Comparison of ENCODE assay signal across 21 cellular contexts in the genomic region with DNA sequence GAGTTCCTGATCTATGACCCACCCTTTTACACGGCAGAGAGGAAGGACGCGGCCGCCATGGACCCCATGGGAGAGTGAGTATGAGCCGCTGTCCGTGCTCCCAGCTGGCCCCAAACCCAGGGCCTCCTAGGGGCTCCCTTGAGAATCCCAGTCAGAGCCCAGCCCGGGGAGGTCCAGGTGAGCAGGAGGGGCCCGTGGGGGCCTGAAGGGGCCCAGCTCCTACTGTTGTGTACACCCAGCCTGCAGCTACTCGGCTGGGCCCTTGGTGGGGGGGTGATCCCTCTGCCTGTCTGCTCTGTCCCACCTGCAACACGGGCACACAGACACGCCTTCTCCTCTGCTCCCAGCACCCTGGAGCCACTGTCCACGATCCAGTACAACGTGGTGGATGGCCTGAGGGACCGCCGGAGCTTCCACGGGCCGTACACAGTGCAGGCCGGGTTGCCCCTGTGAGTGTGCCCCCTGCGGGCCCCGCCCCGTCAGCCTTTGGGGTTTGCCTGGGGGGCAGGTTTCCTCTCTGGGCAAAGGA. TPM values are rescaled to one million over a fixed set of nuclear protein-coding genes. Genes with fewer than 3 reads are reported as not detected.
DNase-seq lines count a peak whose midpoint lies in the region; ATAC-seq and TF ChIP-seq lines count a peak whose summit lies in the region.
"Had no signal": no experiment of that assay in that cellular context is flagged by ENCODE, and none has a peak within 500 bp of the region (broad histone marks: within the 10 kb centered on the region; RNA-seq: fewer than 3 reads in every experiment).

No MANE protein-coding gene starts in this region.

- peak overlapping the region; percentile 32 for H2AFZ ChIP-seq in IMR-90 (replicated peaks; ENCODE audit: low read length, poor library complexity)

- H3K4me1 ChIP-seq in IMR-90 (ENCODE audit: control insufficient read depth, insufficient read depth, low read length) (no peaks in the 10 kb centered on the region), left lung (no peaks in the 10 kb centered on the region), suprapubic skin (no peaks in the 10 kb centered on the region)
- H3K4me1 ChIP-seq: foreskin keratinocyte, thyroid gland had no signal

- no peaks in the 10 kb centered on the region for H3K9me1 ChIP-seq in IMR-90 (ENCODE audit: insufficient read depth, low read length)

- H3K9me3 Mint-ChIP-seq in activated CD8-positive, alpha-beta memory T cell treated with anti-CD3 and anti-CD28 coated beads, Interleukin-2, amount 10 ng/mL, durations not matched to agents 7 days and 5 days (ENCODE audit: low read depth): peaks cover 11% of the 10 kb centered on the region

- TF ChIP-seq CTCF in IMR-90 (conservative IDR thresholded peaks at IDR 0.05; ENCODE audit: low read depth, low read length): no peak
- no peak for TF ChIP-seq CTCF in left lung (IDR thresholded peaks at IDR 0.05)
- TF ChIP-seq CTCF in suprapubic skin (IDR thresholded peaks at IDR 0.05): no peak

- peak; percentile 40 for DNase-seq in activated CD8-positive, alpha-beta memory T cell treated with anti-CD3 and anti-CD28 coated beads, Interleukin-2, amount 50 U/mL, for 48 hours
- no peak for DNase-seq in activated CD8-positive, alpha-beta memory T cell treated with anti-CD3 and anti-CD28 coated beads, Interleukin-2, amount 10 ng/mL, durations not matched to agents 7 days and 5 days
- DNase-seq in IMR-90: no peak
- peak; percentile 16 to 65 for DNase-seq in left lung
- DNase-seq in suprapubic skin (ENCODE audit: low spot score in 2 of 2): peak; percentile 60 to 61
- DNase-seq in NK-92 treated with Interleukin-12 subunit alpha and Interleukin-12 subunit beta, amount 100 ng/mL, for 24 hours (lab: John Stamatoyannopoulos, UW): no peak
- no peak for DNase-seq in inferior parietal cortex (ENCODE audit: extremely low spot score)
- DNase-seq: activated CD4-positive, alpha-beta memory T cell treated with anti-CD3 and anti-CD28 coated beads, Interleukin-2, amount 10 ng/mL, durations not matched to agents 7 days and 5 days; C1 segment of cervical spinal cord; cortex of kidney; foreskin keratinocyte; midbrain; NCI-H1417 treated with DMSO at 0.1 percent for 48 hours; NCI-H524 treated with DMSO at 0.1 percent for 48 hours; thyroid gland had no signal

- no peak overlapping the region for H2BK15ac ChIP-seq in IMR-90 (ENCODE audit: low read depth, low read length)

- H3K27me3 ChIP-seq in IMR-90 (ENCODE audit: control insufficient read depth, insufficient read depth, low read length) (no peaks in the 10 kb centered on the region), left lung (peaks cover 0 to 25% of the 10 kb centered on the region in 2 donors), suprapubic skin (peaks cover 38% of the 10 kb centered on the region)
- H3K27me3 ChIP-seq: foreskin keratinocyte, thyroid gland had no signal

- ATAC-seq in activated CD8-positive, alpha-beta memory T cell treated with anti-CD3 and anti-CD28 coated beads, Interleukin-2, amount 10 ng/mL, durations not matched to agents 7 days and 5 days: no peak
- ATAC-seq in IMR-90 (ENCODE audit: low read depth): no peak
- ATAC-seq in left lung: no peak
- ATAC-seq in GM21786 (IDR thresholded peaks at IDR 0.05; ENCODE audit: unreplicated experiment): no peak
- ATAC-seq: foreskin keratinocyte; stimulated activated memory B cell treated with anti-CD40 and anti-IgM and Interleukin-4, amounts not matched to agents 10 μg/mL and 1 μg/mL and 100 μg/mL, for 72 hours; T-cell had no signal

- no peak overlapping the region for H2BK120ac ChIP-seq in IMR-90 (ENCODE audit: low read depth, low read length)

- CTCF ChIA-PET in activated CD8-positive, alpha-beta memory T cell treated with anti-CD3 and anti-CD28 coated beads, Interleukin-2, amount 10 ng/mL, durations not matched to agents 7 days and 5 days (lab: Charles Lee): interaction anchor here (1.7 kb wide), 1 partner anchor 31 kb away, joined by 4 read pairs; no protein-coding TSS in a partner anchor
- CTCF ChIA-PET in IMR-90 (lab: Yijun Ruan, JAX): no interaction called here

- no peak for TF ChIP-seq POLR2A in IMR-90 (IDR thresholded peaks at IDR 0.05; ENCODE audit: low read depth, low read length)
- TF ChIP-seq POLR2A in suprapubic skin (IDR thresholded peaks at IDR 0.05): no peak

- H3K27ac ChIP-seq in IMR-90 (ENCODE audit: insufficient read depth, low read length): no peak overlapping the region
- H3K27ac ChIP-seq in left lung: no peak overlapping the region
- H3K27ac ChIP-seq in suprapubic skin: no peak overlapping the region
- H3K27ac ChIP-seq: foreskin keratinocyte, thyroid gland had no signal

- no peak overlapping the region for H3K27ac Mint-ChIP-seq in activated CD8-positive, alpha-beta memory T cell treated with anti-CD3 and anti-CD28 coated beads, Interleukin-2, amount 10 ng/mL, durations not matched to agents 7 days and 5 days
- H3K27ac Mint-ChIP-seq: activated CD4-positive, alpha-beta memory T cell treated with anti-CD3 and anti-CD28 coated beads, Interleukin-2, amount 10 ng/mL, durations not matched to agents 7 days and 5 days; stimulated activated memory B cell treated with anti-CD40 and anti-IgM and Interleukin-4, amounts not matched to agents 10 μg/mL and 1 μg/mL and 100 μg/mL, for 72 hours had no signal

- WGBS in IMR-90 (ENCODE audit: extremely low coverage in 2 of 2, insufficient read length in 1 of 2), 2 experiments: 69% methylated on average over 5 of the region's 21 CpGs; no CpG with 5 or more reads in 1 of the 2 experiments
- WGBS in suprapubic skin: no CpG with 5 or more reads among the region's 21 CpGs

- H3K4me3 Mint-ChIP-seq in activated CD8-positive, alpha-beta memory T cell treated with anti-CD3 and anti-CD28 coated beads, Interleukin-2, amount 10 ng/mL, durations not matched to agents 7 days and 5 days: no peak overlapping the region
- H3K4me3 Mint-ChIP-seq: activated CD4-positive, alpha-beta memory T cell treated with anti-CD3 and anti-CD28 coated beads, Interleukin-2, amount 10 ng/mL, durations not matched to agents 7 days and 5 days; activated naive CD8-positive, alpha-beta T cell treated with anti-CD3 and anti-CD28 coated beads, Interleukin-2, amount 10 ng/mL, durations not matched to agents 7 days and 5 days; stimulated activated memory B cell treated with anti-CD40 and anti-IgM and Interleukin-4, amounts not matched to agents 10 μg/mL and 1 μg/mL and 100 μg/mL, for 72 hours; T-cell had no signal

- intact Hi-C loops in IMR-90 (cut with micrococcal nuclease) (no loop called here), left lung (cut with DNase I) (no loop called here)

- no peaks in the 10 kb centered on the region for H4K20me1 ChIP-seq in IMR-90 (ENCODE audit: insufficient read depth, low read length)

- no peak overlapping the region for H3K18ac ChIP-seq in IMR-90 (ENCODE audit: low read depth, low read length)

- H3K23ac ChIP-seq in IMR-90 (ENCODE audit: low read depth, low read length): no peak overlapping the region

- H4K5ac ChIP-seq in IMR-90 (ENCODE audit: low read depth, low read length): no peak overlapping the region

- H4K8ac ChIP-seq in IMR-90 (ENCODE audit: low read depth in 2 of 2, low read length in 2 of 2): no peak overlapping the region

- no peak for TF ChIP-seq RAD21 in IMR-90 (IDR thresholded peaks at IDR 0.05; ENCODE audit: low read length)

- no peak overlapping the region for H2BK5ac ChIP-seq in IMR-90 (ENCODE audit: low read depth, low read length, poor library complexity, severe bottlenecking)

- in situ Hi-C loops in IMR-90 (cut with MboI; ENCODE audit: low sequenced_read_pairs): no loop called here

- no peaks in the 10 kb centered on the region for H3K4me1 Mint-ChIP-seq in activated CD8-positive, alpha-beta memory T cell treated with anti-CD3 and anti-CD28 coated beads, Interleukin-2, amount 10 ng/mL, durations not matched to agents 7 days and 5 days
- H3K4me1 Mint-ChIP-seq: activated CD4-positive, alpha-beta memory T cell treated with anti-CD3 and anti-CD28 coated beads, Interleukin-2, amount 10 ng/mL, durations not matched to agents 7 days and 5 days; activated naive CD8-positive, alpha-beta T cell treated with anti-CD3 and anti-CD28 coated beads, Interleukin-2, amount 10 ng/mL, durations not matched to agents 7 days and 5 days; T-cell had no signal

- H3K56ac ChIP-seq in IMR-90 (ENCODE audit: extremely low read depth, insufficient read depth, low read length): no peak overlapping the region

- BruUV-seq in IMR-90 (replicated peaks; lab: Mats Ljungman, UMichigan): no TSS peak

- H3K36me3 ChIP-seq in IMR-90 (ENCODE audit: control insufficient read depth, insufficient read depth, low read length) (no peaks in the 10 kb centered on the region), left lung (peaks cover 0 to 57% of the 10 kb centered on the region in 2 donors), suprapubic skin (no peaks in the 10 kb centered on the region)
- H3K36me3 ChIP-seq: thyroid gland had no signal

- H3K27me3 Mint-ChIP-seq in activated CD8-positive, alpha-beta memory T cell treated with anti-CD3 and anti-CD28 coated beads, Interleukin-2, amount 10 ng/mL, durations not matched to agents 7 days and 5 days: no peaks in the 10 kb centered on the region
- H3K27me3 Mint-ChIP-seq: activated CD4-positive, alpha-beta memory T cell treated with anti-CD3 and anti-CD28 coated beads, Interleukin-2, amount 10 ng/mL, durations not matched to agents 7 days and 5 days; activated naive CD8-positive, alpha-beta T cell treated with anti-CD3 and anti-CD28 coated beads, Interleukin-2, amount 10 ng/mL, durations not matched to agents 7 days and 5 days; stimulated activated memory B cell treated with anti-CD40 and anti-IgM and Interleukin-4, amounts not matched to agents 10 μg/mL and 1 μg/mL and 100 μg/mL, for 72 hours; T-cell had no signal

- no peak overlapping the region for H3K4me3 ChIP-seq in IMR-90 (ENCODE audit: insufficient read depth, low read depth, low read length)
- no peak overlapping the region for H3K4me3 ChIP-seq in left lung
- H3K4me3 ChIP-seq in suprapubic skin: no peak overlapping the region
- H3K4me3 ChIP-seq: thyroid gland had no signal

- H3K4ac ChIP-seq in IMR-90 (ENCODE audit: low read depth, low read length): no peak overlapping the region

- dilution Hi-C loops in IMR-90 (cut with HindIII; ENCODE audit: low sequenced_read_pairs, unreplicated experiment): no loop called here

- no peak overlapping the region for H2AK5ac ChIP-seq in IMR-90 (ENCODE audit: low read depth, low read length)

- no peak overlapping the region for H3K9ac ChIP-seq in IMR-90 (ENCODE audit: low read depth, low read length)

- no peak overlapping the region for H2AK9ac ChIP-seq in IMR-90 (replicated peaks; ENCODE audit: low read depth, low read length, poor library complexity)

- H3K14ac ChIP-seq in IMR-90 (replicated peaks; ENCODE audit: low read depth, low read length): no peak overlapping the region

- H2BK20ac ChIP-seq in IMR-90 (ENCODE audit: low read depth, low read length): no peak overlapping the region

- no peak for TF ChIP-seq EP300 in suprapubic skin (IDR thresholded peaks at IDR 0.05)

- H3K9me3 ChIP-seq in IMR-90 (ENCODE audit: control insufficient read depth, insufficient read depth, low read length) (peaks cover 22% of the 10 kb centered on the region; the same call in 1 of the 2 replicates), left lung (peaks cover 0 to 22% of the 10 kb centered on the region in 2 donors), suprapubic skin (peaks cover 12% of the 10 kb centered on the region)
- H3K9me3 ChIP-seq: thyroid gland had no signal

- H3K4me2 ChIP-seq in IMR-90 (ENCODE audit: low read depth, low read length): no peak overlapping the region

- H3K36me3 Mint-ChIP-seq in activated CD8-positive, alpha-beta memory T cell treated with anti-CD3 and anti-CD28 coated beads, Interleukin-2, amount 10 ng/mL, durations not matched to agents 7 days and 5 days: peaks cover 11% of the 10 kb centered on the region

- POLR2A ChIA-PET in IMR-90 (lab: Charles Lee; ENCODE audit: unreplicated experiment): no interaction called here

- no peak overlapping the region for H4K91ac ChIP-seq in IMR-90 (ENCODE audit: insufficient read depth, low read depth, low read length)

- no peaks in the 10 kb centered on the region for H3K79me1 ChIP-seq in IMR-90 (ENCODE audit: low read depth in 1 of 2, low read length in 2 of 2)

RNA-seq across cellular contexts. Expression of gene LRRC3, which starts 28.6 kb away (rescaled TPM):
- total RNA-seq in activated CD8-positive, alpha-beta memory T cell treated with anti-CD3 and anti-CD28 coated beads, Interleukin-2, amount 10 ng/mL, durations not matched to agents 7 days and 5 days: 1 to 10 TPM; 2.3 to 3.9 TPM
- total RNA-seq in IMR-90 (2012; rRNA removed) (under 0.01 TPM in 2 replicates), left lung (1 to 10 TPM; 2.4 to 5.7 TPM), suprapubic skin (1 to 10 TPM; 3.9 to 6.2 (median 4.7) TPM)
- 0.38 and 0.53 TPM in 2 replicates for polyA plus RNA-seq in IMR-90 (2012; rRNA removed)
- 0.35 and 0.43 TPM in 2 replicates for polyA plus RNA-seq in IMR-90 (2012; cell fraction: cytosol; rRNA removed)
- 0.26 and 0.40 TPM in 2 replicates for polyA plus RNA-seq in IMR-90 (2012; cell fraction: nucleus; rRNA removed; ENCODE audit: low replicate concordance)
- total RNA-seq: HT1080, LHCN-M2 had no signal

Comparison
In these comparisons a context has a peak if more than half of its experiments do, and no peak if none do; other contexts are left out.
1. DNase-seq: peak in activated CD8-positive, alpha-beta memory T cell treated with anti-CD3 and anti-CD28 coated beads, Interleukin-2, amount 50 U/mL, for 48 hours (single experiment), left lung (2 of 2) and suprapubic skin (2 of 2); none in activated CD8-positive, alpha-beta memory T cell treated with anti-CD3 and anti-CD28 coated beads, Interleukin-2, amount 10 ng/mL, durations not matched to agents 7 days and 5 days (single experiment), IMR-90 (single experiment), NK-92 treated with Interleukin-12 subunit alpha and Interleukin-12 subunit beta, amount 100 ng/mL, for 24 hours (single experiment) and inferior parietal cortex (single experiment).